9 cellular contexts compared by ENCODE assay signal in the genomic region with DNA sequence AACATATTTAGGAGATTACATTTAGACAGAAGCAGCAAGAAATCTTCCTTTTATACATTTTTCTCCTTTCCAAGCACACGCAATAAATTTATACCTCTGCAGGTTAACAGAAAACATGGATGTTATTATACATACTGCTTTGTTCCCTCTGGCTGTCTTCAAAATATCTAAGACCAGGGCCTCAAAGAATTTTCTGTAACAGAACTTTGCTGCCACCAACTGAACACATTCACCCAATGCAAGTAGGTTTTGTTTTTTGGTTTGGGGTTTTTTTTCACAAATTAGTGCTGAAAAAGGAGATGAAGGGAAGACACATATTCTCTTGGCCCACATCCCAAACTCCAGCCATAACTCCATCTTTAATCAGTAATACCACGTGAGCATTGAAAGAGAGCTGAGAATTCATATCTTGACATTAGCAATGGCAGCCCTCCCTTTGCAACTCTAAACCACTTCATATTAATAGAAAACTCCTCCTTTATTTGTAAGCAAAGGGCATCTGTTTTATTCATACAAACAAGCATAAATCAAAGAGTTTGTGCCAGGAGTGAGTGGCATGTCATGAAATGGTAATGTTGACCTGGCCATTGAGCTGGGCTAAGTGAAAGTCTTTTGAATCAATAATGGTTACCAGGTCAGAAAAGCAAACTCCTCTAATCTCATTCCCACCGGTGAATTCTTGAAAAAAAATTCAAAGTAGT.
DNase-seq lines count a peak whose midpoint lies in the region; ATAC-seq, FAIRE-seq and TF ChIP-seq lines count a peak whose summit lies in the region.
"Had no signal": no experiment of that assay in that cellular context is flagged by ENCODE, and none has a peak within 500 bp of the region (broad histone marks: within the 10 kb centered on the region; RNA-seq: fewer than 3 reads in every experiment).

No MANE protein-coding gene starts in this region.

- 3% methylated on average over 3 of the region's 3 CpGs for WGBS in GM12878 (ENCODE audit: insufficient coverage, insufficient replicate concordance, low lambda C conversion rate, missing lambda C conversion rate)

- intact Hi-C loops in GM12878 (cut with micrococcal nuclease; ENCODE audit: unreplicated experiment), result no loop called here
- intact Hi-C loops in left ventricle myocardium superior (cut with micrococcal nuclease), result no loop called here

- H3K9ac ChIP-seq in GM12878 (ENCODE audit: control insufficient read depth, insufficient read depth, low read length), result no peak overlapping the region

- no peaks in the 10 kb centered on the region for H3K9me3 ChIP-seq in GM12878 (replicated peaks; ENCODE audit: control insufficient read depth, insufficient read depth, low read length)

- no peaks in the 10 kb centered on the region for H3K4me1 ChIP-seq in GM12878 (ENCODE audit: control insufficient read depth, insufficient read depth, low read length)

- POLR2A ChIA-PET in GM12878 (lab: Charles Lee), result no interaction called here

- SMC1A ChIA-PET in GM12878 (lab: Charles Lee; ENCODE audit: uncharacterized antibody, unreplicated experiment), result no interaction called here

- no peak for ATAC-seq in GM12878
- no peak for ATAC-seq in activated T-cell treated with anti-CD3 and anti-CD28 coated beads, Interleukin-2, amount 50 U/mL, for 4 hours
- ATAC-seq in HG02759 (IDR thresholded peaks at IDR 0.05; ENCODE audit: unreplicated experiment), result no peak
- ATAC-seq in left ventricle myocardium superior, result no peak
- ATAC-seq: activated T-helper 17 cell treated with anti-CD3 and anti-CD28 coated beads, Interleukin-2, amount 50 U/mL, for 72 hours had no signal

- no peaks in the 10 kb centered on the region for H3K27me3 Mint-ChIP-seq in mesothelial cell of epicardium (ENCODE audit: low read depth)
- no peaks in the 10 kb centered on the region for H3K27me3 Mint-ChIP-seq in activated T-cell treated with anti-CD3 and anti-CD28 coated beads, Interleukin-2, amount 50 U/mL, for 4 hours (ENCODE audit: low read depth)
- H3K27me3 Mint-ChIP-seq: activated T-helper 17 cell treated with anti-CD3 and anti-CD28 coated beads, Interleukin-2, amount 50 U/mL, for 72 hours had no signal

- peaks cover 49% of the 10 kb centered on the region for H3K4me1 Mint-ChIP-seq in mesothelial cell of epicardium
- peaks cover 9% of the 10 kb centered on the region for H3K4me1 Mint-ChIP-seq in activated T-cell treated with anti-CD3 and anti-CD28 coated beads, Interleukin-2, amount 50 U/mL, for 4 hours (ENCODE audit: low read depth)

- no peak overlapping the region for H2AFZ ChIP-seq in GM12878 (ENCODE audit: control insufficient read depth, low read depth, low read length)

- H3K27ac Mint-ChIP-seq in mesothelial cell of epicardium, result peak overlapping the region; percentile 79
- H3K27ac Mint-ChIP-seq: activated T-helper 17 cell treated with anti-CD3 and anti-CD28 coated beads, Interleukin-2, amount 50 U/mL, for 72 hours had no signal

- H3K36me3 ChIP-seq in GM12878 (ENCODE audit: control insufficient read depth in 2 of 2, insufficient read depth in 2 of 2, low read length in 1 of 2), result no peaks in the 10 kb centered on the region

- no TSS peak for BruUV-seq in GM12878 (replicated peaks; lab: Mats Ljungman, UMichigan)

- no peaks in the 10 kb centered on the region for H3K36me3 Mint-ChIP-seq in mesothelial cell of epicardium
- H3K36me3 Mint-ChIP-seq in activated T-cell treated with anti-CD3 and anti-CD28 coated beads, Interleukin-2, amount 50 U/mL, for 4 hours (ENCODE audit: insufficient read depth), result no peaks in the 10 kb centered on the region

- H3K4me3 Mint-ChIP-seq in mesothelial cell of epicardium, result no peak overlapping the region
- no peak overlapping the region for H3K4me3 Mint-ChIP-seq in activated T-cell treated with anti-CD3 and anti-CD28 coated beads, Interleukin-2, amount 50 U/mL, for 4 hours
- H3K4me3 Mint-ChIP-seq: activated T-helper 17 cell treated with anti-CD3 and anti-CD28 coated beads, Interleukin-2, amount 50 U/mL, for 72 hours had no signal

- RAD21 ChIA-PET in GM12878 (lab: Charles Lee; ENCODE audit: unreplicated experiment), result no interaction called here

- H3K9me3 Mint-ChIP-seq in mesothelial cell of epicardium, result no peaks in the 10 kb centered on the region
- H3K9me3 Mint-ChIP-seq in activated T-cell treated with anti-CD3 and anti-CD28 coated beads, Interleukin-2, amount 50 U/mL, for 4 hours, result no peaks in the 10 kb centered on the region
- H3K9me3 Mint-ChIP-seq: activated T-helper 17 cell treated with anti-CD3 and anti-CD28 coated beads, Interleukin-2, amount 50 U/mL, for 72 hours had no signal

- DNase-seq in GM13977 (ENCODE audit: low spot score) (no peak), NCI-H2081 treated with DMSO at 0.1 percent for 48 hours (lab: John Stamatoyannopoulos, UW) (peak; percentile 81), GM12878 (ENCODE audit: low read depth, low spot score) (no peak), mesothelial cell of epicardium (ENCODE audit: low spot score in 2 of 2, unreplicated experiment in 2 of 2) (no peak), left ventricle myocardium superior (no peak)
- no peak for DNase-seq in stimulated activated CD8-positive, alpha-beta memory T cell treated with anti-CD3 and anti-CD28 coated beads, Interleukin-4, amount 100 ng/mL, for 48 hours
- no peak for DNase-seq in activated T-cell treated with anti-CD3 and anti-CD28 coated beads, Interleukin-2, amount 50 U/mL, for 4 hours

- TF ChIP-seq EP300 in GM12878 (IDR thresholded peaks at IDR 0.05; ENCODE audit: borderline replicate concordance in 1 of 2, control insufficient read depth in 1 of 2, low read depth in 2 of 2, low read length in 2 of 2), result no peak

- no peak for FAIRE-seq in GM12878 (lab: Jason Lieb, UNC)

- no peaks in the 10 kb centered on the region for H3K27me3 ChIP-seq in GM12878 (replicated peaks in 1 of 2; ENCODE audit: control insufficient read depth in 2 of 2, insufficient read depth in 2 of 2, low read length in 1 of 2)

- H4K20me1 ChIP-seq in GM12878 (ENCODE audit: control insufficient read depth, insufficient read depth), result no peaks in the 10 kb centered on the region

- H3K4me2 ChIP-seq in GM12878 (ENCODE audit: control insufficient read depth, insufficient read depth), result no peak overlapping the region

- 0 out of 2 replicates have a peak, but pooled peaks have one; percentile 4 for TF ChIP-seq RAD21 in GM12878 (IDR thresholded peaks at IDR 0.05; ENCODE audit: insufficient read depth, low read depth, low read length)

- TF ChIP-seq CTCF in GM13977 (IDR thresholded peaks at IDR 0.05; ENCODE audit: extremely low read depth, insufficient read depth, missing control alignments), result peak; percentile 10
- TF ChIP-seq CTCF in GM12878 (IDR thresholded peaks at IDR 0.05 in 2 of 3, conservative IDR thresholded peaks at IDR 0.05 in 1 of 3; ENCODE audit: control insufficient read depth in 2 of 3, extremely low read depth in 1 of 3, insufficient read depth in 1 of 3, low read depth in 3 of 3, low read length in 3 of 3), result peak in 1 of 3 experiments; percentile 9; a peak in 1 of 6 replicates
- peak; percentile 29 for TF ChIP-seq CTCF in mesothelial cell of epicardium (IDR thresholded peaks at IDR 0.05; ENCODE audit: unreplicated experiment)

- H3K4me3 ChIP-seq in GM12878, result no peak overlapping the region

- no peaks in the 10 kb centered on the region for H3K79me2 ChIP-seq in GM12878 (ENCODE audit: control insufficient read depth, insufficient read depth, low read length)

- in situ Hi-C loops in GM13977 (cut with MboI; ENCODE audit: low pct_unique_long_range_greater_than_20kb, low sequenced_read_pairs, unreplicated experiment), result no loop called here
- in situ Hi-C loops in GM12878 (cut with MboI), result no loop called here

- H3K27ac ChIP-seq in GM12878 (ENCODE audit: control insufficient read depth, insufficient read depth), result no peak overlapping the region

- CTCF ChIA-PET in GM12878 (lab: Yijun Ruan, JAX), result no interaction called here

- no peak for TF ChIP-seq POLR2A in GM12878 (IDR thresholded peaks at IDR 0.05; ENCODE audit: low read depth, low read length)

TF ChIP-seq in GM12878, 131 proteins besides CTCF, POLR2A, EP300 and RAD21:
- TF ChIP-seq, protein P1, sequence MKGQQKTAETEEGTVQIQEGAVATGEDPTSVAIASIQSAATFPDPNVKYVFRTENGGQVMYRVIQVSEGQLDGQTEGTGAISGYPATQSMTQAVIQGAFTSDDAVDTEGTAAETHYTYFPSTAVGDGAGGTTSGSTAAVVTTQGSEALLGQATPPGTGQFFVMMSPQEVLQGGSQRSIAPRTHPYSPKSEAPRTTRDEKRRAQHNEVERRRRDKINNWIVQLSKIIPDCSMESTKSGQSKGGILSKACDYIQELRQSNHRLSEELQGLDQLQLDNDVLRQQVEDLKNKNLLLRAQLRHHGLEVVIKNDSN (IDR thresholded peaks at IDR 0.05; ENCODE audit: borderline replicate concordance, extremely low read length, insufficient read depth, low read depth, low read length), result no peak
- TF ChIP-seq ZBTB33 (IDR thresholded peaks at IDR 0.05) (no peak), RBBP5 (conservative IDR thresholded peaks at IDR 0.05) (no peak)
